In the genomic region with DNA sequence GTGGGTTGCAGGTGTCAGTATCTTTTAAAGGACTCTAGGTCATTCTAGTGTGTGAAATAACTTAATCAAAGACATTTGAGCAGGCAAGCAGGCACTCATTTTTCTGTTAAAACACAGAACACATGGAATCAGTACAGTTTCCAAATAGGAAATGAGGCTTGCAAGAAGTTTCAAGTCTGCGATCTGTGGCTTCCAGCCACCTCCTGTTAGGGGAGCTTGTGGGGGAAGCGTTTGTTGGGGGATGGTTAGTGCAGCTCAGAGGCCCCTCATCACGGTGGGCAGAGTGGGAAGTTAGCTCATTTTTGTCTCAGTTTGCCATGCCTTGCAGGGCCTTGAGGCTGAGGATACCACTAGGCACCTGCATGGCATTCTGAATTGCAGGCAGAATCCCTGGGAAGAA, we compare ENCODE assay signal across 22 cellular contexts. TPM values are rescaled to one million over a fixed set of nuclear protein-coding genes. Genes with fewer than 3 reads are reported as not detected.
DNase-seq lines count a peak whose midpoint lies in the region; ATAC-seq and TF ChIP-seq lines count a peak whose summit lies in the region.
"Had no signal": no experiment of that assay in that cellular context is flagged by ENCODE, and none has a peak within 500 bp of the region (broad histone marks: within the 10 kb centered on the region; RNA-seq: fewer than 3 reads in every experiment).

No MANE protein-coding gene starts in this region.

- WGBS in psoas muscle, 3 donors, result 40 to 52% (median 42%) methylated on average over 3 of the region's 3 CpGs

- no peak for ATAC-seq in psoas muscle
- ATAC-seq: A549; CD8-positive, alpha-beta T cell had no signal

- no peaks in the 10 kb centered on the region for H3K36me3 ChIP-seq in BLaER1 treated with 17β-estradiol and CSF1 and Interleukin-3, amounts not matched to agents 10 nM and 100 nM
- H3K36me3 ChIP-seq in psoas muscle (ENCODE audit: insufficient read depth in 1 of 2, low read depth in 1 of 2), result no peaks in the 10 kb centered on the region
- H3K36me3 ChIP-seq: BE2C, HAP-1 had no signal

- TF ChIP-seq CTCF in HL-60 (IDR thresholded peaks at IDR 0.05; ENCODE audit: insufficient read depth, low read length), result no peak
- TF ChIP-seq CTCF in psoas muscle (IDR thresholded peaks at IDR 0.05), result no peak

- intact Hi-C loops in psoas muscle (cut with DNase I), result no loop called here

- H3K4me1 ChIP-seq in BLaER1 treated with 17β-estradiol and CSF1 and Interleukin-3, amounts not matched to agents 10 nM and 100 nM, result peaks cover 20 to 65% (median 50%) of the 10 kb centered on the region in 10 experiments
- H3K4me1 ChIP-seq in psoas muscle, result no peaks in the 10 kb centered on the region
- H3K4me1 ChIP-seq: A549, BE2C, Caco-2, HAP-1 had no signal

- TF ChIP-seq POLR2A in erythroblast (IDR thresholded peaks at IDR 0.05; ENCODE audit: low read length), result no peak

- H3K4me2 ChIP-seq in BLaER1 treated with 17β-estradiol and CSF1 and Interleukin-3, amounts not matched to agents 10 nM and 100 nM, result peak overlapping the region; percentile 36 to 89 (median 75)
- H3K4me2 ChIP-seq: A549 had no signal

- DNase-seq in HL-60 (ENCODE audit: low read depth in 1 of 2, low spot score in 1 of 2), result peak in 1 of 2 experiments; percentile 25
- peak; percentile 57 for DNase-seq in MV-4-11 (lab: John Stamatoyannopoulos, UW)
- no peak for DNase-seq in NCI-H748 treated with DMSO at 0.1 percent for 48 hours (lab: John Stamatoyannopoulos, UW)
- DNase-seq in psoas muscle, result no peak
- DNase-seq in erythroblast (lab: John Stamatoyannopoulos, UW), result no peak
- no peak for DNase-seq in stimulated activated CD4-positive, alpha-beta T cell treated with anti-CD3 and anti-CD28 coated beads, Interleukin-4, amount 100 ng/mL, for 1 hour
- DNase-seq: 8988T; ACHN; AML-193; BE2C; Caco-2; CD4-positive, CD25-positive, alpha-beta regulatory T cell; CD8-positive, alpha-beta T cell; DMS153; DND-41; GF-D8; GOT3; HFFc6 had no signal

- H4K20me1 ChIP-seq in BLaER1 treated with 17β-estradiol and CSF1 and Interleukin-3, amounts not matched to agents 10 nM and 100 nM, result no peaks in the 10 kb centered on the region

- no peaks in the 10 kb centered on the region for H3K27me3 ChIP-seq in BLaER1 treated with 17β-estradiol and CSF1 and Interleukin-3, amounts not matched to agents 10 nM and 100 nM
- H3K27me3 ChIP-seq in HL-60 (ENCODE audit: insufficient read depth, poor library complexity, severe bottlenecking) (no peaks in the 10 kb centered on the region), psoas muscle (ENCODE audit: insufficient read depth in 3 of 3, low read length in 2 of 3) (peaks cover 0 to 20% (median 0%) of the 10 kb centered on the region in 3 donors)
- H3K27me3 ChIP-seq: BE2C had no signal

- H3K9me3 ChIP-seq in BLaER1 treated with 17β-estradiol and CSF1 and Interleukin-3, amounts not matched to agents 10 nM and 100 nM (replicated peaks in 1 of 11), result no peaks in the 10 kb centered on the region
- no peaks in the 10 kb centered on the region for H3K9me3 ChIP-seq in psoas muscle
- H3K9me3 ChIP-seq: A549, BE2C, Caco-2, HAP-1 had no signal

- peak overlapping the region in 8 of 11 experiments; percentile 53 to 80 (median 73); a peak in 16 of 22 replicates for H3K27ac ChIP-seq in BLaER1 treated with 17β-estradiol and CSF1 and Interleukin-3, amounts not matched to agents 10 nM and 100 nM
- H3K27ac ChIP-seq in HL-60 (replicated peaks), result peak overlapping the region; percentile 6; the same call in 1 of the 2 replicates
- H3K27ac ChIP-seq in psoas muscle, result no peak overlapping the region
- H3K27ac ChIP-seq: A549, C4-2B had no signal

- peak overlapping the region in 2 of 10 experiments; percentile 2 to 15; a peak in 3 of 20 replicates for H3K4me3 ChIP-seq in BLaER1 treated with 17β-estradiol and CSF1 and Interleukin-3, amounts not matched to agents 10 nM and 100 nM
- H3K4me3 ChIP-seq in HL-60 (replicated peaks; ENCODE audit: insufficient read depth, low read length), result no peak overlapping the region
- H3K4me3 ChIP-seq in psoas muscle, result no peak overlapping the region
- H3K4me3 ChIP-seq: A549, HAP-1 had no signal

- peak overlapping the region in 8 of 11 experiments; percentile 1 to 62 (median 57); a peak in 11 of 22 replicates for H3K9ac ChIP-seq in BLaER1 treated with 17β-estradiol and CSF1 and Interleukin-3, amounts not matched to agents 10 nM and 100 nM

RNA-seq across cellular contexts. Expression of a gene that starts 59.9 kb away (rescaled TPM):
- not detected for total RNA-seq in psoas muscle
- polyA plus RNA-seq in psoas muscle, result under 1 TPM in 1 of 3 donors, not detected in 2; 0.06 TPM
- total RNA-seq: Caco-2; CD4-positive, CD25-positive, alpha-beta regulatory T cell; CD8-positive, alpha-beta T cell had no signal
- polyA plus RNA-seq: CD4-positive, CD25-positive, alpha-beta regulatory T cell had no signal
